21 cellular contexts compared by ENCODE assay signal in genomic region chr2:236872971-236873370, GRCh38.
DNase-seq lines count a peak whose midpoint lies in the region; TF ChIP-seq lines count a peak whose summit lies in the region.
"Had no signal": no experiment of that assay in that cellular context is flagged by ENCODE, and none has a peak within 500 bp of the region (broad histone marks: within the 10 kb centered on the region; RNA-seq: fewer than 3 reads in every experiment).

No MANE protein-coding gene starts in this region.

- peak; percentile 35 for DNase-seq in DMS53 (lab: John Stamatoyannopoulos, UW)
- DNase-seq in DMS53 treated with DMSO at 0.1 percent for 48 hours (lab: John Stamatoyannopoulos, UW; ENCODE audit: unreplicated experiment): no peak
- no peak for DNase-seq in epithelial cell of prostate (ENCODE audit: low read depth, low spot score)
- peak; percentile 94 for DNase-seq in myocyte (ENCODE audit: low read depth)
- peak; percentile 31 for DNase-seq in type B pancreatic cell (ENCODE audit: extremely low spot score, unreplicated experiment)
- DNase-seq in KG1 (lab: John Stamatoyannopoulos, UW): no peak
- DNase-seq in esophagus squamous epithelium (lab: John Stamatoyannopoulos, UW): no peak
- no peak for DNase-seq in OCI-LY7 (ENCODE audit: low spot score)
- DNase-seq: Calu3; CD4-positive, alpha-beta memory T cell; DND-41; MV-4-11; NCI-H1417 treated with DMSO at 0.1 percent for 48 hours; NCI-H2029; NCI-H2171; NCI-H446; OCI-M1; RPMI8226 had no signal

- H3K36me3 ChIP-seq in esophagus squamous epithelium (no peaks in the 10 kb centered on the region), OCI-LY7 (ENCODE audit: insufficient read depth, low read length) (no peaks in the 10 kb centered on the region)

- H3K27ac Mint-ChIP-seq in type B pancreatic cell: no peak overlapping the region
- H3K27ac Mint-ChIP-seq: B cell had no signal

- peaks cover 59% of the 10 kb centered on the region for H3K4me1 Mint-ChIP-seq in type B pancreatic cell (ENCODE audit: unreplicated experiment)

- H3K9me2 ChIP-seq in OCI-LY7 (ENCODE audit: insufficient read depth, low read length): no peaks in the 10 kb centered on the region

- CTCF ChIA-PET in OCI-LY7 (lab: Charles Lee; ENCODE audit: unreplicated experiment): no interaction called here

- H3K4me1 ChIP-seq in esophagus squamous epithelium (peaks cover 5 to 33% (median 16%) of the 10 kb centered on the region in 3 donors), OCI-LY7 (ENCODE audit: insufficient read depth, low read length, poor library complexity, severe bottlenecking) (no peaks in the 10 kb centered on the region)

- H3K36me3 Mint-ChIP-seq in type B pancreatic cell: no peaks in the 10 kb centered on the region
- H3K36me3 Mint-ChIP-seq: CD4-positive, alpha-beta memory T cell had no signal

- no peaks in the 10 kb centered on the region for H4K20me1 ChIP-seq in OCI-LY7 (ENCODE audit: insufficient read depth, low read length)

- no peaks in the 10 kb centered on the region for H3K9me3 Mint-ChIP-seq in type B pancreatic cell
- H3K9me3 Mint-ChIP-seq: CD4-positive, alpha-beta memory T cell had no signal

- H3K27me3 Mint-ChIP-seq in type B pancreatic cell: peaks cover 11% of the 10 kb centered on the region

- whole genome bisulfite sequencing in esophagus squamous epithelium, 2 donors: 87 to 94% methylated on average over 7 to 8 of the region's 8 CpGs

- H3K4me3 Mint-ChIP-seq in type B pancreatic cell: no peak overlapping the region
- H3K4me3 Mint-ChIP-seq: B cell; CD4-positive, alpha-beta memory T cell had no signal

- POLR2A ChIA-PET in OCI-LY7 (lab: Charles Lee): no interaction called here

- H3K4me2 ChIP-seq in OCI-LY7 (ENCODE audit: low read length): no peak overlapping the region

- no peak for TF ChIP-seq POLR2A in esophagus squamous epithelium (IDR thresholded peaks at IDR 0.05)

- no TSS peak for BruUV-seq in OCI-LY7 (replicated peaks; lab: Mats Ljungman, UMichigan)

- H3K27me3 ChIP-seq in esophagus squamous epithelium: no peaks in the 10 kb centered on the region

- no peak overlapping the region for H3K4me3 ChIP-seq in esophagus squamous epithelium
- H3K4me3 ChIP-seq in OCI-LY7 (ENCODE audit: low read depth, low read length, poor library complexity, severe bottlenecking): no peak overlapping the region
- H3K4me3 ChIP-seq: GM23248 had no signal

- intact Hi-C loops in esophagus squamous epithelium (cut with DNase I): no loop called here
- intact Hi-C loops in OCI-LY7 (cut with micrococcal nuclease; ENCODE audit: unreplicated experiment): no loop called here

- H3K9me3 ChIP-seq in esophagus squamous epithelium: no peaks in the 10 kb centered on the region
- H3K9me3 ChIP-seq in OCI-LY7 (ENCODE audit: low read length): no peaks in the 10 kb centered on the region

- H3K27ac ChIP-seq in epithelial cell of prostate (peak overlapping the region; percentile 88), esophagus squamous epithelium (peak overlapping the region in 2 of 4 donors; percentile 72 to 77), OCI-LY7 (ENCODE audit: low read depth, low read length, poor library complexity, severe bottlenecking) (no peak overlapping the region)
- H3K27ac ChIP-seq: 22Rv1 had no signal

- H3K79me2 ChIP-seq in OCI-LY7 (ENCODE audit: insufficient read depth, low read depth, low read length): no peaks in the 10 kb centered on the region

- TF ChIP-seq CTCF in type B pancreatic cell (conservative IDR thresholded peaks at IDR 0.05): no peak
- TF ChIP-seq CTCF in esophagus squamous epithelium (IDR thresholded peaks at IDR 0.05): no peak
- no peak for TF ChIP-seq CTCF in OCI-LY7 (conservative IDR thresholded peaks at IDR 0.05; ENCODE audit: low read length)

- H2AFZ ChIP-seq in OCI-LY7 (ENCODE audit: low read length): no peak overlapping the region

Comparison
In these comparisons a context has a peak if more than half of its experiments do, and no peak if none do; other contexts are left out.
1. DNase-seq: peak in DMS53 (single experiment), myocyte (single experiment) and type B pancreatic cell (single experiment); none in DMS53 treated with DMSO at 0.1 percent for 48 hours (single experiment), epithelial cell of prostate (single experiment), KG1 (single experiment), esophagus squamous epithelium (single experiment) and OCI-LY7 (single experiment).